ENCODE assay signal across 1 cellular context in the genomic region with DNA sequence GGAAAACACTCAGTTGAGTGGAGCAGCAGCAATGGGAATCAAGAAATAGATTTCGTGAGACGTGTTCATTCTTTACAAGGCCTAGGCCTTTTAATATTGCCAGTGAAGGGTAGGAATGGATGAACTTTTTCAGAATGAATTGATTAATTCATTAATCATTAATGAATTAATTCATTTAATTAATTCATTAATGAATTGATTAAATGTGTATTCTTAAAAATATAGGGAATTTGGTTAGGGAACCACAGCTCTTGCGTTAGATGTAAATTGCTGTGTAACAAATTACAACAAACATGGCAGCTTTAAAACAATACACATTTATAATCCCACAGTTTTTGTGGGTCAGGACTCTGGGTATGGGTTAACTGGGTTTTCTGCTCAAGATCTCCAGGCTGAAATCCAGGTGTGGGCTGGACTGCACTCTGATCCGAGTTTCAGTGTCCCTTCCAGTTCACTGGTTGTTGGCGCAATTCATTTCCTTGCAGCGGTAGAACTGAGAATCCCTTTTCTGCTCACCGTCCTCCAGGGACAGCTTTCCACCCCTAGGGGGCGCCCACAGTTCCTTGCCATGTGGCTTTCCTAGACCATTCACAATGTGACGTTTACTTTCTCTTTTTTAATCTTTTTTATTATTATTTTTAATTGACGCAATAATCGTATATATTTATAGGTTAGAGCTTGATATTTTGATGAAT.
A peak's percentile ranks its signal among the peaks of the same experiment; 100 is the strongest.
TF ChIP-seq lines count a peak whose summit lies in the region.

No MANE protein-coding gene starts in this region.

TF ChIP-seq in HepG2, 621 proteins besides CTCF, POLR2A, EP300 and RAD21 (continued from another document and continues in another):
- TF ChIP-seq, protein P1, sequence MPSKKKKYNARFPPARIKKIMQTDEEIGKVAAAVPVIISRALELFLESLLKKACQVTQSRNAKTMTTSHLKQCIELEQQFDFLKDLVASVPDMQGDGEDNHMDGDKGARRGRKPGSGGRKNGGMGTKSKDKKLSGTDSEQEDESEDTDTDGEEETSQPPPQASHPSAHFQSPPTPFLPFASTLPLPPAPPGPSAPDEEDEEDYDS (CRISPR knock-in tag; IDR thresholded peaks at IDR 0.05) = no peak
- TF ChIP-seq BRD4 (CRISPR knock-in tag; IDR thresholded peaks at IDR 0.05) = peak; percentile 55; the same call in 1 of the 2 replicates
- TF ChIP-seq SRY (CRISPR knock-in tag; IDR thresholded peaks at IDR 0.05) = no peak
- no peak for TF ChIP-seq MZF1 (CRISPR knock-in tag; IDR thresholded peaks at IDR 0.05; ENCODE audit: borderline replicate concordance)
- TF ChIP-seq, protein P2, sequence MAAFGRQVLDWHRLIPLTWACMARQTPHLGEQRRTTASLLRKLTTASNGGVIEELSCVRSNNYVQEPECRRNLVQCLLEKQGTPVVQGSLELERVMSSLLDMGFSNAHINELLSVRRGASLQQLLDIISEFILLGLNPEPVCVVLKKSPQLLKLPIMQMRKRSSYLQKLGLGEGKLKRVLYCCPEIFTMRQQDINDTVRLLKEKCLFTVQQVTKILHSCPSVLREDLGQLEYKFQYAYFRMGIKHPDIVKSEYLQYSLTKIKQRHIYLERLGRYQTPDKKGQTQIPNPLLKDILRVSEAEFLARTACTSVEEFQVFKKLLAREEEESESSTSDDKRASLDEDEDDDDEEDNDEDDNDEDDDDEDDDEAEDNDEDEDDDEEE (CRISPR knock-in tag; IDR thresholded peaks at IDR 0.05) = no peak
- TF ChIP-seq, protein P3, sequence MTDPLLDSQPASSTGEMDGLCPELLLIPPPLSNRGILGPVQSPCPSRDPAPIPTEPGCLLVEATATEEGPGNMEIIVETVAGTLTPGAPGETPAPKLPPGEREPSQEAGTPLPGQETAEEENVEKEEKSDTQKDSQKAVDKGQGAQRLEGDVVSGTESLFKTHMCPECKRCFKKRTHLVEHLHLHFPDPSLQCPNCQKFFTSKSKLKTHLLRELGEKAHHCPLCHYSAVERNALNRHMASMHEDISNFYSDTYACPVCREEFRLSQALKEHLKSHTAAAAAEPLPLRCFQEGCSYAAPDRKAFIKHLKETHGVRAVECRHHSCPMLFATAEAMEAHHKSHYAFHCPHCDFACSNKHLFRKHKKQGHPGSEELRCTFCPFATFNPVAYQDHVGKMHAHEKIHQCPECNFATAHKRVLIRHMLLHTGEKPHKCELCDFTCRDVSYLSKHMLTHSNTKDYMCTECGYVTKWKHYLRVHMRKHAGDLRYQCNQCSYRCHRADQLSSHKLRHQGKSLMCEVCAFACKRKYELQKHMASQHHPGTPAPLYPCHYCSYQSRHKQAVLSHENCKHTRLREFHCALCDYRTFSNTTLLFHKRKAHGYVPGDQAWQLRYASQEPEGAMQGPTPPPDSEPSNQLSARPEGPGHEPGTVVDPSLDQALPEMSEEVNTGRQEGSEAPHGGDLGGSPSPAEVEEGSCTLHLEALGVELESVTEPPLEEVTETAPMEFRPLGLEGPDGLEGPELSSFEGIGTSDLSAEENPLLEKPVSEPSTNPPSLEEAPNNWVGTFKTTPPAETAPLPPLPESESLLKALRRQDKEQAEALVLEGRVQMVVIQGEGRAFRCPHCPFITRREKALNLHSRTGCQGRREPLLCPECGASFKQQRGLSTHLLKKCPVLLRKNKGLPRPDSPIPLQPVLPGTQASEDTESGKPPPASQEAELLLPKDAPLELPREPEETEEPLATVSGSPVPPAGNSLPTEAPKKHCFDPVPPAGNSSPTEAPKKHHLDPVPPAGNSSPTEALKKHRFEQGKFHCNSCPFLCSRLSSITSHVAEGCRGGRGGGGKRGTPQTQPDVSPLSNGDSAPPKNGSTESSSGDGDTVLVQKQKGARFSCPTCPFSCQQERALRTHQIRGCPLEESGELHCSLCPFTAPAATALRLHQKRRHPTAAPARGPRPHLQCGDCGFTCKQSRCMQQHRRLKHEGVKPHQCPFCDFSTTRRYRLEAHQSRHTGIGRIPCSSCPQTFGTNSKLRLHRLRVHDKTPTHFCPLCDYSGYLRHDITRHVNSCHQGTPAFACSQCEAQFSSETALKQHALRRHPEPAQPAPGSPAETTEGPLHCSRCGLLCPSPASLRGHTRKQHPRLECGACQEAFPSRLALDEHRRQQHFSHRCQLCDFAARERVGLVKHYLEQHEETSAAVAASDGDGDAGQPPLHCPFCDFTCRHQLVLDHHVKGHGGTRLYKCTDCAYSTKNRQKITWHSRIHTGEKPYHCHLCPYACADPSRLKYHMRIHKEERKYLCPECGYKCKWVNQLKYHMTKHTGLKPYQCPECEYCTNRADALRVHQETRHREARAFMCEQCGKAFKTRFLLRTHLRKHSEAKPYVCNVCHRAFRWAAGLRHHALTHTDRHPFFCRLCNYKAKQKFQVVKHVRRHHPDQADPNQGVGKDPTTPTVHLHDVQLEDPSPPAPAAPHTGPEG (CRISPR knock-in tag; IDR thresholded peaks at IDR 0.05) = 0 out of 2 replicates have a peak, but pooled peaks have one; percentile 36
- TF ChIP-seq ZNF616 (CRISPR knock-in tag; IDR thresholded peaks at IDR 0.05; ENCODE audit: low read depth) = peak; percentile 29; the same call in 1 of the 2 replicates
- peak; percentile 93 for TF ChIP-seq KDM4B (CRISPR knock-in tag; IDR thresholded peaks at IDR 0.05)
- TF ChIP-seq JDP2 (CRISPR knock-in tag; IDR thresholded peaks at IDR 0.05; ENCODE audit: borderline replicate concordance) = no peak
- TF ChIP-seq, protein P4, sequence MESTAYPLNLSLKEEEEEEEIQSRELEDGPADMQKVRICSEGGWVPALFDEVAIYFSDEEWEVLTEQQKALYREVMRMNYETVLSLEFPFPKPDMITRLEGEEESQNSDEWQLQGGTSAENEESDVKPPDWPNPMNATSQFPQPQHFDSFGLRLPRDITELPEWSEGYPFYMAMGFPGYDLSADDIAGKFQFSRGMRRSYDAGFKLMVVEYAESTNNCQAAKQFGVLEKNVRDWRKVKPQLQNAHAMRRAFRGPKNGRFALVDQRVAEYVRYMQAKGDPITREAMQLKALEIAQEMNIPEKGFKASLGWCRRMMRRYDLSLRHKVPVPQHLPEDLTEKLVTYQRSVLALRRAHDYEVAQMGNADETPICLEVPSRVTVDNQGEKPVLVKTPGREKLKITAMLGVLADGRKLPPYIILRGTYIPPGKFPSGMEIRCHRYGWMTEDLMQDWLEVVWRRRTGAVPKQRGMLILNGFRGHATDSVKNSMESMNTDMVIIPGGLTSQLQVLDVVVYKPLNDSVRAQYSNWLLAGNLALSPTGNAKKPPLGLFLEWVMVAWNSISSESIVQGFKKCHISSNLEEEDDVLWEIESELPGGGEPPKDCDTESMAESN (CRISPR knock-in tag; conservative IDR thresholded peaks at IDR 0.05) = 0 out of 2 replicates have a peak, but pooled peaks have one; percentile 39
- TF ChIP-seq, protein P5, sequence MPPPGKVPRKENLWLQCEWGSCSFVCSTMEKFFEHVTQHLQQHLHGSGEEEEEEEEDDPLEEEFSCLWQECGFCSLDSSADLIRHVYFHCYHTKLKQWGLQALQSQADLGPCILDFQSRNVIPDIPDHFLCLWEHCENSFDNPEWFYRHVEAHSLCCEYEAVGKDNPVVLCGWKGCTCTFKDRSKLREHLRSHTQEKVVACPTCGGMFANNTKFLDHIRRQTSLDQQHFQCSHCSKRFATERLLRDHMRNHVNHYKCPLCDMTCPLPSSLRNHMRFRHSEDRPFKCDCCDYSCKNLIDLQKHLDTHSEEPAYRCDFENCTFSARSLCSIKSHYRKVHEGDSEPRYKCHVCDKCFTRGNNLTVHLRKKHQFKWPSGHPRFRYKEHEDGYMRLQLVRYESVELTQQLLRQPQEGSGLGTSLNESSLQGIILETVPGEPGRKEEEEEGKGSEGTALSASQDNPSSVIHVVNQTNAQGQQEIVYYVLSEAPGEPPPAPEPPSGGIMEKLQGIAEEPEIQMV (CRISPR knock-in tag; IDR thresholded peaks at IDR 0.05; ENCODE audit: low read depth) = peak; percentile 85
- TF ChIP-seq MATR3 (CRISPR knock-in tag; IDR thresholded peaks at IDR 0.05) = no peak
- TF ChIP-seq ZNF788 (CRISPR knock-in tag; IDR thresholded peaks at IDR 0.05; ENCODE audit: borderline replicate concordance) = no peak; the same call in 1 of the 2 replicates
- TF ChIP-seq NR2C2 (CRISPR knock-in tag; IDR thresholded peaks at IDR 0.05; ENCODE audit: borderline replicate concordance) = no peak
- no peak for TF ChIP-seq ZNF33B (CRISPR knock-in tag; IDR thresholded peaks at IDR 0.05)
- peak; percentile 93 for TF ChIP-seq GATAD2A (CRISPR knock-in tag; IDR thresholded peaks at IDR 0.05)
- TF ChIP-seq, protein P6, sequence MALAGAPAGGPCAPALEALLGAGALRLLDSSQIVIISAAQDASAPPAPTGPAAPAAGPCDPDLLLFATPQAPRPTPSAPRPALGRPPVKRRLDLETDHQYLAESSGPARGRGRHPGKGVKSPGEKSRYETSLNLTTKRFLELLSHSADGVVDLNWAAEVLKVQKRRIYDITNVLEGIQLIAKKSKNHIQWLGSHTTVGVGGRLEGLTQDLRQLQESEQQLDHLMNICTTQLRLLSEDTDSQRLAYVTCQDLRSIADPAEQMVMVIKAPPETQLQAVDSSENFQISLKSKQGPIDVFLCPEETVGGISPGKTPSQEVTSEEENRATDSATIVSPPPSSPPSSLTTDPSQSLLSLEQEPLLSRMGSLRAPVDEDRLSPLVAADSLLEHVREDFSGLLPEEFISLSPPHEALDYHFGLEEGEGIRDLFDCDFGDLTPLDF (CRISPR knock-in tag; IDR thresholded peaks at IDR 0.05) = no peak; the same call in 1 of the 2 replicates
- no peak for TF ChIP-seq NCOA5 (CRISPR knock-in tag; IDR thresholded peaks at IDR 0.05)
- TF ChIP-seq, protein P7, sequence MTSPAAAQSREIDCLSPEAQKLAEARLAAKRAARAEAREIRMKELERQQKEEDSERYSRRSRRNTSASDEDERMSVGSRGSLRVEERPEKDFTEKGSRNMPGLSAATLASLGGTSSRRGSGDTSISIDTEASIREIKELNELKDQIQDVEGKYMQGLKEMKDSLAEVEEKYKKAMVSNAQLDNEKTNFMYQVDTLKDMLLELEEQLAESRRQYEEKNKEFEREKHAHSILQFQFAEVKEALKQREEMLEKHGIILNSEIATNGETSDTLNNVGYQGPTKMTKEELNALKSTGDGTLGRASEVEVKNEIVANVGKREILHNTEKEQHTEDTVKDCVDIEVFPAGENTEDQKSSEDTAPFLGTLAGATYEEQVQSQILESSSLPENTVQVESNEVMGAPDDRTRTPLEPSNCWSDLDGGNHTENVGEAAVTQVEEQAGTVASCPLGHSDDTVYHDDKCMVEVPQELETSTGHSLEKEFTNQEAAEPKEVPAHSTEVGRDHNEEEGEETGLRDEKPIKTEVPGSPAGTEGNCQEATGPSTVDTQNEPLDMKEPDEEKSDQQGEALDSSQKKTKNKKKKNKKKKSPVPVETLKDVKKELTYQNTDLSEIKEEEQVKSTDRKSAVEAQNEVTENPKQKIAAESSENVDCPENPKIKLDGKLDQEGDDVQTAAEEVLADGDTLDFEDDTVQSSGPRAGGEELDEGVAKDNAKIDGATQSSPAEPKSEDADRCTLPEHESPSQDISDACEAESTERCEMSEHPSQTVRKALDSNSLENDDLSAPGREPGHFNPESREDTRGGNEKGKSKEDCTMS (CRISPR knock-in tag; conservative IDR thresholded peaks at IDR 0.05) = no peak
- TF ChIP-seq, protein P8, sequence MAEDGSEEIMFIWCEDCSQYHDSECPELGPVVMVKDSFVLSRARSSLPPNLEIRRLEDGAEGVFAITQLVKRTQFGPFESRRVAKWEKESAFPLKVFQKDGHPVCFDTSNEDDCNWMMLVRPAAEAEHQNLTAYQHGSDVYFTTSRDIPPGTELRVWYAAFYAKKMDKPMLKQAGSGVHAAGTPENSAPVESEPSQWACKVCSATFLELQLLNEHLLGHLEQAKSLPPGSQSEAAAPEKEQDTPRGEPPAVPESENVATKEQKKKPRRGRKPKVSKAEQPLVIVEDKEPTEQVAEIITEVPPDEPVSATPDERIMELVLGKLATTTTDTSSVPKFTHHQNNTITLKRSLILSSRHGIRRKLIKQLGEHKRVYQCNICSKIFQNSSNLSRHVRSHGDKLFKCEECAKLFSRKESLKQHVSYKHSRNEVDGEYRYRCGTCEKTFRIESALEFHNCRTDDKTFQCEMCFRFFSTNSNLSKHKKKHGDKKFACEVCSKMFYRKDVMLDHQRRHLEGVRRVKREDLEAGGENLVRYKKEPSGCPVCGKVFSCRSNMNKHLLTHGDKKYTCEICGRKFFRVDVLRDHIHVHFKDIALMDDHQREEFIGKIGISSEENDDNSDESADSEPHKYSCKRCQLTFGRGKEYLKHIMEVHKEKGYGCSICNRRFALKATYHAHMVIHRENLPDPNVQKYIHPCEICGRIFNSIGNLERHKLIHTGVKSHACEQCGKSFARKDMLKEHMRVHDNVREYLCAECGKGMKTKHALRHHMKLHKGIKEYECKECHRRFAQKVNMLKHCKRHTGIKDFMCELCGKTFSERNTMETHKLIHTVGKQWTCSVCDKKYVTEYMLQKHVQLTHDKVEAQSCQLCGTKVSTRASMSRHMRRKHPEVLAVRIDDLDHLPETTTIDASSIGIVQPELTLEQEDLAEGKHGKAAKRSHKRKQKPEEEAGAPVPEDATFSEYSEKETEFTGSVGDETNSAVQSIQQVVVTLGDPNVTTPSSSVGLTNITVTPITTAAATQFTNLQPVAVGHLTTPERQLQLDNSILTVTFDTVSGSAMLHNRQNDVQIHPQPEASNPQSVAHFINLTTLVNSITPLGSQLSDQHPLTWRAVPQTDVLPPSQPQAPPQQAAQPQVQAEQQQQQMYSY (CRISPR knock-in tag; IDR thresholded peaks at IDR 0.05) = peak; percentile 76; the same call in 1 of the 2 replicates
- no peak for TF ChIP-seq REXO4 (CRISPR knock-in tag; IDR thresholded peaks at IDR 0.05; ENCODE audit: borderline replicate concordance)
- 0 out of 2 replicates have a peak, but pooled peaks have one; percentile 10 for TF ChIP-seq ZNF615 (CRISPR knock-in tag; IDR thresholded peaks at IDR 0.05; ENCODE audit: borderline replicate concordance)
- no peak for TF ChIP-seq RELA (CRISPR knock-in tag; IDR thresholded peaks at IDR 0.05)
- 0 out of 2 replicates have a peak, but pooled peaks have one; percentile 20 for TF ChIP-seq ZNF678 (CRISPR knock-in tag; IDR thresholded peaks at IDR 0.05)
- TF ChIP-seq KDM5A (IDR thresholded peaks at IDR 0.05; ENCODE audit: borderline replicate concordance, low read length) = no peak
- TF ChIP-seq, protein P9, sequence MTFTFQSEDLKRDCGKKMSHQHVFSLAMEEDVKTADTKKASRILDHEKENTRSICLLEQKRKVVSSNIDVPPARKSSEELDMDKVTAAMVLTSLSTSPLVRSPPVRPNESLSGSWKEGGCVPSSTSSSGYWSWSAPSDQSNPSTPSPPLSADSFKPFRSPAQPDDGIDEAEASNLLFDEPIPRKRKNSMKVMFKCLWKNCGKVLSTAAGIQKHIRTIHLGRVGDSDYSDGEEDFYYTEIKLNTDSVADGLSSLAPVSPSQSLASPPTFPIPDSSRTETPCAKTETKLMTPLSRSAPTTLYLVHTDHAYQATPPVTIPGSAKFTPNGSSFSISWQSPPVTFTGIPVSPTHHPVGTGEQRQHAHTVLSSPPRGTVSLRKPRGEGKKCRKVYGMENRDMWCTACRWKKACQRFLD (CRISPR knock-in tag; IDR thresholded peaks at IDR 0.05; ENCODE audit: borderline replicate concordance) = no peak
- TF ChIP-seq, protein P10, sequence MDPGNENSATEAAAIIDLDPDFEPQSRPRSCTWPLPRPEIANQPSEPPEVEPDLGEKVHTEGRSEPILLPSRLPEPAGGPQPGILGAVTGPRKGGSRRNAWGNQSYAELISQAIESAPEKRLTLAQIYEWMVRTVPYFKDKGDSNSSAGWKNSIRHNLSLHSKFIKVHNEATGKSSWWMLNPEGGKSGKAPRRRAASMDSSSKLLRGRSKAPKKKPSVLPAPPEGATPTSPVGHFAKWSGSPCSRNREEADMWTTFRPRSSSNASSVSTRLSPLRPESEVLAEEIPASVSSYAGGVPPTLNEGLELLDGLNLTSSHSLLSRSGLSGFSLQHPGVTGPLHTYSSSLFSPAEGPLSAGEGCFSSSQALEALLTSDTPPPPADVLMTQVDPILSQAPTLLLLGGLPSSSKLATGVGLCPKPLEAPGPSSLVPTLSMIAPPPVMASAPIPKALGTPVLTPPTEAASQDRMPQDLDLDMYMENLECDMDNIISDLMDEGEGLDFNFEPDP (CRISPR knock-in tag; conservative IDR thresholded peaks at IDR 0.05) = no peak
- TF ChIP-seq SIX1 (CRISPR knock-in tag; IDR thresholded peaks at IDR 0.05; ENCODE audit: borderline replicate concordance) = peak; percentile 42; the same call in 1 of the 2 replicates
